In genomic region chr2:194559523-194559922, GRCh38 we compare ENCODE assay signal across 25 cellular contexts.
"Had no signal": no experiment of that assay in that cellular context is flagged by ENCODE, and none has a peak within 500 bp of the region (broad histone marks: within the 10 kb centered on the region; RNA-seq: fewer than 3 reads in every experiment).

No MANE protein-coding gene starts in this region.

- H3K36me3 Mint-ChIP-seq: immature natural killer cell had no signal

- DNase-seq: colonic mucosa; cortex of kidney; effector CD8-positive, alpha-beta T cell; effector memory CD8-positive, alpha-beta T cell; erythroblast; esophagus squamous epithelium; foreskin fibroblast; heart left ventricle; hypothalamus; immature natural killer cell; islet precursor cell; kidney; kidney glomerular epithelial cell; left lung; left ventricle myocardium superior; lower lobe of right lung; mesenchymal stem cell had no signal

- H3K27ac ChIP-seq: colonic mucosa, epithelial cell of prostate, esophagus squamous epithelium, gastroesophageal sphincter, heart left ventricle, hepatocyte, left lung, lower lobe of right lung had no signal

- H2AFZ ChIP-seq: hepatocyte had no signal

- H3K36me3 ChIP-seq: colonic mucosa, esophagus squamous epithelium, gastroesophageal sphincter, heart left ventricle, left lung, lower lobe of right lung had no signal

- H3K4me1 ChIP-seq: colonic mucosa, esophagus squamous epithelium, heart left ventricle, left lung, lower lobe of right lung had no signal

- H3K4me3 ChIP-seq: colonic mucosa, esophagus squamous epithelium, gastroesophageal sphincter, heart left ventricle, hepatocyte, left lung, lower lobe of right lung, mucosa of descending colon had no signal

- H3K27ac Mint-ChIP-seq: dendritic cell treated with granulocyte-macrophage colony-stimulating factor and Interleukin-4, amounts not matched to agents 40 ng/mL and 50 ng/mL, for 4 days; effector memory CD8-positive, alpha-beta T cell; endodermal cell; immature natural killer cell; mesothelial cell of epicardium had no signal

- H3K79me2 ChIP-seq: hepatocyte had no signal

- ATAC-seq: effector memory CD8-positive, alpha-beta T cell; esophagus mucosa; gastroesophageal sphincter; heart left ventricle; left lung; left ventricle myocardium superior; lower lobe of right lung; mucosa of descending colon had no signal

- H3K4me2 ChIP-seq: hepatocyte had no signal

- H3K4me1 Mint-ChIP-seq: endodermal cell, immature natural killer cell had no signal

- H3K27me3 ChIP-seq: colonic mucosa, esophagus squamous epithelium, gastroesophageal sphincter, hepatocyte, left lung had no signal

- H3K9me3 ChIP-seq: colonic mucosa, esophagus squamous epithelium, gastroesophageal sphincter, lower lobe of right lung, mucosa of descending colon had no signal

- H3K4me3 Mint-ChIP-seq: dendritic cell treated with granulocyte-macrophage colony-stimulating factor and Interleukin-4, amounts not matched to agents 40 ng/mL and 50 ng/mL, for 4 days; effector memory CD8-positive, alpha-beta T cell; endodermal cell; immature natural killer cell; mesothelial cell of epicardium had no signal

- H3K27me3 Mint-ChIP-seq: dendritic cell treated with granulocyte-macrophage colony-stimulating factor and Interleukin-4, amounts not matched to agents 40 ng/mL and 50 ng/mL, for 4 days; effector memory CD8-positive, alpha-beta T cell had no signal

- H3K9me3 Mint-ChIP-seq: effector memory CD8-positive, alpha-beta T cell had no signal
